Comparison of ENCODE assay signal across 16 cellular contexts in genomic region chr7:87715511-87715910, GRCh38.
"Had no signal": no experiment of that assay in that cellular context is flagged by ENCODE, and none has a peak within 500 bp of the region (broad histone marks: within the 10 kb centered on the region; RNA-seq: fewer than 3 reads in every experiment).

No MANE protein-coding gene starts in this region.

- H3K4me3 ChIP-seq: heart left ventricle, pancreas had no signal

- H3K27ac ChIP-seq: heart left ventricle, pancreas had no signal

- H3K4me3 Mint-ChIP-seq: naive B cell, nephron had no signal

- H3K36me3 ChIP-seq: heart left ventricle, pancreas had no signal

- H3K4me1 Mint-ChIP-seq: naive B cell, nephron had no signal

- ATAC-seq: esophagus mucosa, heart left ventricle, left colon, pancreas, right cardiac atrium had no signal

- H3K27ac Mint-ChIP-seq: naive B cell, nephron, progenitor cell of endocrine pancreas had no signal

- H3K9me3 Mint-ChIP-seq: nephron had no signal

- H3K27me3 Mint-ChIP-seq: progenitor cell of endocrine pancreas had no signal

- H3K27me3 ChIP-seq: heart left ventricle, pancreas had no signal

- H3K4me1 ChIP-seq: heart left ventricle, pancreas had no signal

- H3K9me3 ChIP-seq: pancreas had no signal

- DNase-seq: effector memory CD4-positive, alpha-beta T cell; heart left ventricle; hippocampal formation; left colon; mesendoderm; naive B cell; occipital lobe; pancreas; right cardiac atrium; small intestine; stimulated activated CD4-positive, alpha-beta T cell treated with anti-CD3 and anti-CD28 coated beads, Interleukin-12 subunit alpha, Interleukin-12 subunit beta, amount 100 ng/mL, for 4 hours; stimulated activated naive CD4-positive, alpha-beta T cell treated with Interleukin-2 at 50 U/mL for 16 hours; trophoblast cell had no signal
